ENCODE assay signal across 13 cellular contexts in the genomic region with DNA sequence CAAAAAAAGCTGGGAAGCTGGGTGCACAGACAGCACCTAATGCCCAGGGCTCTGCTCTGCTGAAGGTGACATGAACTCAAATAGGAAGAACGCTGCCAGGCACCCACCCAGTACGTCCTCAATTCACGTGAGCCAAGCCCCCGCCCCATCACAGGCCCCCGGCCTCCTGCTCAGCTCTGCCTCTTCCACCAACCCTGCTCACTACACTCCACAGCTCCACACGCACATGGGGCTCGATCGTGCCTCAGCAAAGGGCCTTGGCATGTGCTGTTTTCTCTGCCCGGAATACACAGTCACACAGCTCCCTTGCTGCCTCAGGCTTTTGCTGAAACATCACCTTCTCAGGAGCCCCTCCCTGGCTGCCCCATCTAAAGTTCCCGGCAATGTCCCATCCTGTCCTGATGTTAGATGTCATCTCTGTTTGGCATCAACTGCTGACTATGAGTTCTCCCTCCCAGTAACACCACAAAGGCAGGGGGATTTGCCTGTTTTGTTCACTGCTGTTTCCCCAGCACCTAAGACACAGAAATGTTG. TPM values are rescaled to one million over a fixed set of nuclear protein-coding genes. Genes with fewer than 3 reads are reported as not detected.
A peak's percentile ranks its signal among the peaks of the same experiment; 100 is the strongest.
DNase-seq lines count a peak whose midpoint lies in the region; ATAC-seq and TF ChIP-seq lines count a peak whose summit lies in the region.
"Had no signal": no experiment of that assay in that cellular context is flagged by ENCODE, and none has a peak within 500 bp of the region (broad histone marks: within the 10 kb centered on the region; RNA-seq: fewer than 3 reads in every experiment).

No MANE protein-coding gene starts in this region.

- in situ Hi-C loops in ACHN (cut with HindIII; ENCODE audit: low pct_ligation_motif_present, low pct_unique_long_range_greater_than_20kb, low sequenced_read_pairs) = no loop called here

- no peaks in the 10 kb centered on the region for H3K27me3 ChIP-seq in CD4-positive, alpha-beta memory T cell (ENCODE audit: insufficient read depth, low read length)
- no peaks in the 10 kb centered on the region for H3K27me3 ChIP-seq in muscle layer of duodenum (ENCODE audit: low read depth, low read length)
- H3K27me3 ChIP-seq: ovary had no signal

- H3K36me3 Mint-ChIP-seq in CD4-positive, alpha-beta memory T cell = peaks cover 26 to 53% of the 10 kb centered on the region in 2 donors
- peaks cover 29 to 32% of the 10 kb centered on the region in 2 donors for H3K36me3 Mint-ChIP-seq in activated naive CD4-positive, alpha-beta T cell treated with anti-CD3 and anti-CD28 coated beads, Interleukin-2, amount 50 U/mL, for 72 hours

- POLR2A ChIA-PET in CD4-positive, alpha-beta memory T cell (lab: Charles Lee; ENCODE audit: partially characterized antibody) = interaction anchor here (0.9 to 5.7 kb wide), 13 partner anchors 8 to 240 kb away, joined by 3 to 42 read pairs (median 13); a partner anchor contains a TSS
- POLR2A ChIA-PET in HEK293T (lab: Yijun Ruan, JAX) = interaction anchor here (1.7 kb wide), 1 partner anchor 10 kb away, joined by 7 read pairs; no protein-coding TSS in a partner anchor

- H3K36me3 ChIP-seq in CD4-positive, alpha-beta memory T cell (ENCODE audit: insufficient read depth, low read length) = peaks cover 41% of the 10 kb centered on the region
- H3K36me3 ChIP-seq in muscle layer of duodenum (ENCODE audit: control insufficient read depth in 1 of 2, insufficient read depth in 2 of 2, low read length in 2 of 2) = peaks cover 24 to 32% of the 10 kb centered on the region in 2 donors
- H3K36me3 ChIP-seq: ovary had no signal

- peak overlapping the region; percentile 91 to 99 (median 95) for H3K27ac Mint-ChIP-seq in CD4-positive, alpha-beta memory T cell
- peak overlapping the region; percentile 92 to 93 for H3K27ac Mint-ChIP-seq in activated naive CD4-positive, alpha-beta T cell treated with anti-CD3 and anti-CD28 coated beads, Interleukin-2, amount 50 U/mL, for 72 hours

- peaks cover 23 to 39% (median 28%) of the 10 kb centered on the region in 4 donors for H3K4me1 Mint-ChIP-seq in CD4-positive, alpha-beta memory T cell

- no peaks in the 10 kb centered on the region for H3K9me3 ChIP-seq in CD4-positive, alpha-beta memory T cell (ENCODE audit: control insufficient read depth in 1 of 2, low read length in 2 of 2)
- H3K9me3 ChIP-seq in muscle layer of duodenum (ENCODE audit: control insufficient read depth in 1 of 2, low read length in 2 of 2) = no peaks in the 10 kb centered on the region
- H3K9me3 ChIP-seq: ovary had no signal

- intact Hi-C loops in CD4-positive, alpha-beta memory T cell (cut with micrococcal nuclease) = loop anchor here (5.0 to 10.0 kb wide), 2 partner anchors 44 to 256 kb away; a partner anchor contains a TSS

- H3K9me3 Mint-ChIP-seq in CD4-positive, alpha-beta memory T cell = no peaks in the 10 kb centered on the region
- H3K9me3 Mint-ChIP-seq in activated naive CD4-positive, alpha-beta T cell treated with anti-CD3 and anti-CD28 coated beads, Interleukin-2, amount 50 U/mL, for 72 hours = no peaks in the 10 kb centered on the region

- H3K4me3 ChIP-seq in CD4-positive, alpha-beta memory T cell (ENCODE audit: low read length in 2 of 2) = peak overlapping the region in 1 of 2 donors; percentile 78
- H3K4me3 ChIP-seq in muscle layer of duodenum (ENCODE audit: low read depth in 1 of 2, low read length in 2 of 2) = peak overlapping the region in 1 of 2 donors; percentile 78
- H3K4me3 ChIP-seq: ovary had no signal

- ATAC-seq in activated naive CD4-positive, alpha-beta T cell treated with anti-CD3 and anti-CD28 coated beads, Interleukin-2, amount 50 U/mL, for 72 hours = no peak
- no peak for ATAC-seq in GM19351 (IDR thresholded peaks at IDR 0.05; ENCODE audit: unreplicated experiment)

- H3K4me1 ChIP-seq in CD4-positive, alpha-beta memory T cell (ENCODE audit: insufficient read depth, low read length) = peaks cover 42% of the 10 kb centered on the region
- H3K4me1 ChIP-seq in muscle layer of duodenum (ENCODE audit: control insufficient read depth in 1 of 2, insufficient read depth in 2 of 2, low read length in 2 of 2) = peaks cover 11 to 19% of the 10 kb centered on the region in 2 donors

- H3K27me3 Mint-ChIP-seq in CD4-positive, alpha-beta memory T cell = no peaks in the 10 kb centered on the region

- no peak for DNase-seq in CD4-positive, alpha-beta memory T cell
- DNase-seq in HEK293T (ENCODE audit: extremely low spot score) (peak; percentile 3), ACHN (no peak), NCI-H524 treated with DMSO at 0.1 percent for 48 hours (lab: John Stamatoyannopoulos, UW) (no peak)
- DNase-seq in activated naive CD4-positive, alpha-beta T cell treated with anti-CD3 and anti-CD28 coated beads, Interleukin-2, amount 50 U/mL, for 72 hours (ENCODE audit: low spot score in 2 of 2) = no peak
- DNase-seq in stimulated activated CD4-positive, alpha-beta T cell treated with anti-CD3 and anti-CD28 coated beads, Interleukin-2, amount 100 ng/mL, for 48 hours = no peak
- DNase-seq: activated gamma-delta T cell; DMS79 treated with DMSO at 0.1 percent for 48 hours; effector CD8-positive, alpha-beta T cell; NCI-H226 had no signal

- H3K27ac ChIP-seq in CD4-positive, alpha-beta memory T cell (ENCODE audit: low read depth, low read length) = peak overlapping the region; percentile 89
- peak overlapping the region; percentile 0 for H3K27ac ChIP-seq in muscle layer of duodenum (ENCODE audit: low read length)
- H3K27ac ChIP-seq: ovary had no signal

- CTCF ChIA-PET in CD4-positive, alpha-beta memory T cell (lab: Charles Lee; ENCODE audit: partially characterized antibody) = interaction anchor here (1.0 to 4.2 kb wide), 5 partner anchors 10 to 129 kb away, joined by 3 to 12 read pairs (median 4); a partner anchor contains a TSS
- CTCF ChIA-PET in HEK293T (lab: Yijun Ruan, JAX) = interaction anchor here (0.7 kb wide), 1 partner anchor 25 kb away, joined by 3 read pairs; no protein-coding TSS in a partner anchor

- peak overlapping the region; percentile 89 to 96 (median 92) for H3K4me3 Mint-ChIP-seq in CD4-positive, alpha-beta memory T cell

TF ChIP-seq in HEK293T, 16 proteins besides CTCF, POLR2A, EP300 and RAD21:
- TF ChIP-seq SUZ12 (IDR thresholded peaks at IDR 0.05) (no peak), FOXK2 (IDR thresholded peaks at IDR 0.05) (no peak), L3MBTL2 (conservative IDR thresholded peaks at IDR 0.05) (no peak), BHLHE40 (IDR thresholded peaks at IDR 0.05; ENCODE audit: borderline replicate concordance) (no peak), ELF4 (IDR thresholded peaks at IDR 0.05) (no peak), FOXM1 (IDR thresholded peaks at IDR 0.05; ENCODE audit: borderline replicate concordance) (no peak), ARNT (IDR thresholded peaks at IDR 0.05) (no peak), HDGF (IDR thresholded peaks at IDR 0.05; ENCODE audit: borderline replicate concordance) (no peak), NFRKB (IDR thresholded peaks at IDR 0.05) (no peak), TARDBP (IDR thresholded peaks at IDR 0.05) (no peak), SP1 (IDR thresholded peaks at IDR 0.05) (no peak), FOXA1 (IDR thresholded peaks at IDR 0.05) (no peak), ZNF384 (IDR thresholded peaks at IDR 0.05) (no peak), CTBP1 (IDR thresholded peaks at IDR 0.05; ENCODE audit: borderline replicate concordance) (no peak), LEF1 (IDR thresholded peaks at IDR 0.05; ENCODE audit: borderline replicate concordance) (no peak)
- TF ChIP-seq, protein P1, sequence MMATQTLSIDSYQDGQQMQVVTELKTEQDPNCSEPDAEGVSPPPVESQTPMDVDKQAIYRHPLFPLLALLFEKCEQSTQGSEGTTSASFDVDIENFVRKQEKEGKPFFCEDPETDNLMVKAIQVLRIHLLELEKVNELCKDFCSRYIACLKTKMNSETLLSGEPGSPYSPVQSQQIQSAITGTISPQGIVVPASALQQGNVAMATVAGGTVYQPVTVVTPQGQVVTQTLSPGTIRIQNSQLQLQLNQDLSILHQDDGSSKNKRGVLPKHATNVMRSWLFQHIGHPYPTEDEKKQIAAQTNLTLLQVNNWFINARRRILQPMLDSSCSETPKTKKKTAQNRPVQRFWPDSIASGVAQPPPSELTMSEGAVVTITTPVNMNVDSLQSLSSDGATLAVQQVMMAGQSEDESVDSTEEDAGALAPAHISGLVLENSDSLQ (IDR thresholded peaks at IDR 0.05) = no peak

RNA-seq across cellular contexts. Expression of a gene that starts 2.3 kb away (rescaled TPM):
- total RNA-seq in CD4-positive, alpha-beta memory T cell = 100 to 1,000 TPM; 137 to 139 TPM
- polyA plus RNA-seq in CD4-positive, alpha-beta memory T cell = 10 to 100 TPM; 21.3 to 54.7 TPM
- total RNA-seq in activated naive CD4-positive, alpha-beta T cell treated with anti-CD3 and anti-CD28 coated beads, Interleukin-2, amount 50 U/mL, for 72 hours = 10 to 100 TPM; 35.6 to 83.0 TPM

RNA-seq across cellular contexts. Expression of a gene that starts 7.4 kb away (rescaled TPM):
- 100 to 1,000 TPM; 152 to 156 TPM for total RNA-seq in CD4-positive, alpha-beta memory T cell
- 100 to 1,000 TPM in 1 of 2 donors, 10 to 100 TPM in 1; 97.3 to 113 TPM for polyA plus RNA-seq in CD4-positive, alpha-beta memory T cell
- 10 to 100 TPM; 66.9 to 79.6 TPM for total RNA-seq in activated naive CD4-positive, alpha-beta T cell treated with anti-CD3 and anti-CD28 coated beads, Interleukin-2, amount 50 U/mL, for 72 hours

RNA-seq across cellular contexts. Expression of a gene that starts 17.8 kb away (rescaled TPM):
- 100 to 1,000 TPM; 101 to 105 TPM for total RNA-seq in CD4-positive, alpha-beta memory T cell
- polyA plus RNA-seq in CD4-positive, alpha-beta memory T cell = 10 to 100 TPM; 28.4 to 49.7 TPM
- total RNA-seq in activated naive CD4-positive, alpha-beta T cell treated with anti-CD3 and anti-CD28 coated beads, Interleukin-2, amount 50 U/mL, for 72 hours = 100 to 1,000 TPM in 1 of 2 donors, 10 to 100 TPM in 1; 69.7 to 106 TPM

RNA-seq across cellular contexts. Expression of a gene that starts 33.2 kb away (rescaled TPM):
- 10 to 100 TPM; 70.7 to 72.4 TPM for total RNA-seq in CD4-positive, alpha-beta memory T cell
- 10 to 100 TPM; 27.2 to 37.7 TPM for polyA plus RNA-seq in CD4-positive, alpha-beta memory T cell
- 100 to 1,000 TPM in 1 of 2 donors, 10 to 100 TPM in 1; 35.4 to 122 TPM for total RNA-seq in activated naive CD4-positive, alpha-beta T cell treated with anti-CD3 and anti-CD28 coated beads, Interleukin-2, amount 50 U/mL, for 72 hours

RNA-seq across cellular contexts. Expression of a gene that starts 42.7 kb away (rescaled TPM):
- total RNA-seq in CD4-positive, alpha-beta memory T cell = 10 to 100 TPM; 46.5 to 56.3 TPM
- polyA plus RNA-seq in CD4-positive, alpha-beta memory T cell = 10 to 100 TPM in 1 of 2 donors, 1 to 10 TPM in 1; 3.9 to 11.8 TPM
- 10 to 100 TPM; 27.6 to 37.3 TPM for total RNA-seq in activated naive CD4-positive, alpha-beta T cell treated with anti-CD3 and anti-CD28 coated beads, Interleukin-2, amount 50 U/mL, for 72 hours
